ENCODE assay signal across 8 cellular contexts in genomic region chr20:45857114-45857835, GRCh38. TPM values are rescaled to one million over a fixed set of nuclear protein-coding genes. Genes with fewer than 3 reads are reported as not detected.
DNase-seq lines count a peak whose midpoint lies in the region; ATAC-seq and TF ChIP-seq lines count a peak whose summit lies in the region.

TSS of gene ACOT8 (minus strand) at chr20:45857392. CDS start at chr20:45857315, 77 bp downstream.
TSS of gene ZSWIM3 (plus strand) at chr20:45857614. CDS start at chr20:45857826, 212 bp downstream.

- H3K36me3 ChIP-seq in left ventricle myocardium inferior (peaks cover 20% of the 10 kb centered on the region), upper lobe of right lung (peaks cover 16% of the 10 kb centered on the region)

- ATAC-seq in HG02840 (IDR thresholded peaks at IDR 0.05; ENCODE audit: low FRiP score, unreplicated experiment) (peak; percentile 98), upper lobe of right lung (peak; percentile 99)

- DNase-seq in GM13976 (ENCODE audit: low spot score) (peak; percentile 100), NCI-H1436 (lab: John Stamatoyannopoulos, UW) (peak; percentile 99), SW480 (ENCODE audit: low spot score) (peak; percentile 100), amniotic stem cell (lab: John Stamatoyannopoulos, UW) (peak; percentile 99), left ventricle myocardium inferior (peak; percentile 90), posterior vena cava (ENCODE audit: low spot score) (peak; percentile 96), upper lobe of right lung (peak; percentile 88)

- intact Hi-C loops in left ventricle myocardium inferior (cut with micrococcal nuclease) (no loop called here), posterior vena cava (cut with DNase I) (no loop called here), upper lobe of right lung (cut with DNase I) (no loop called here)

- in situ Hi-C loops in GM13976 (cut with MboI; ENCODE audit: low sequenced_read_pairs, unreplicated experiment): no loop called here

- H3K27me3 ChIP-seq in left ventricle myocardium inferior (ENCODE audit: low read depth): no peaks in the 10 kb centered on the region
- H3K27me3 ChIP-seq in upper lobe of right lung: no peaks in the 10 kb centered on the region

- H3K4me1 ChIP-seq in left ventricle myocardium inferior (peaks cover 44% of the 10 kb centered on the region), upper lobe of right lung (peaks cover 21% of the 10 kb centered on the region)

- H3K4me3 ChIP-seq in left ventricle myocardium inferior (peak within 1 kb of the TSS; percentile 98), upper lobe of right lung (peak within 1 kb of the TSS; percentile 99)

- H3K27ac ChIP-seq in left ventricle myocardium inferior (replicated peaks): peak within 1 kb of the TSS; percentile 92
- peak within 1 kb of the TSS; percentile 92 for H3K27ac ChIP-seq in upper lobe of right lung

- no peak for TF ChIP-seq CTCF in GM13976 (IDR thresholded peaks at IDR 0.05; ENCODE audit: borderline replicate concordance, control extremely low read depth, extremely low read depth, insufficient read depth, missing control alignments)
- no peak for TF ChIP-seq CTCF in left ventricle myocardium inferior (IDR thresholded peaks at IDR 0.05; ENCODE audit: borderline replicate concordance)
- no peak for TF ChIP-seq CTCF in upper lobe of right lung (IDR thresholded peaks at IDR 0.05)

- no peaks in the 10 kb centered on the region for H3K9me3 ChIP-seq in left ventricle myocardium inferior (replicated peaks)
- H3K9me3 ChIP-seq in upper lobe of right lung: no peaks in the 10 kb centered on the region

RNA-seq across cellular contexts. Expression of gene ACOT8, which starts in this region (rescaled TPM):
- total RNA-seq in left ventricle myocardium inferior (32.1 TPM), posterior vena cava (10 to 100 TPM; 12.2 to 14.1 TPM), upper lobe of right lung (23.5 TPM)

RNA-seq across cellular contexts. Expression of gene ZSWIM3, which starts in this region (rescaled TPM):
- total RNA-seq in left ventricle myocardium inferior (2.0 TPM), posterior vena cava (1 to 10 TPM; 2.3 to 2.5 TPM), upper lobe of right lung (4.0 TPM)

Comparison
In these comparisons a context has a peak if more than half of its experiments do, and no peak if none do; other contexts are left out.
1. Peak in every context shown above with its lines: DNase-seq, ATAC-seq, H3K4me3 ChIP-seq and H3K27ac ChIP-seq.